In the genomic region with DNA sequence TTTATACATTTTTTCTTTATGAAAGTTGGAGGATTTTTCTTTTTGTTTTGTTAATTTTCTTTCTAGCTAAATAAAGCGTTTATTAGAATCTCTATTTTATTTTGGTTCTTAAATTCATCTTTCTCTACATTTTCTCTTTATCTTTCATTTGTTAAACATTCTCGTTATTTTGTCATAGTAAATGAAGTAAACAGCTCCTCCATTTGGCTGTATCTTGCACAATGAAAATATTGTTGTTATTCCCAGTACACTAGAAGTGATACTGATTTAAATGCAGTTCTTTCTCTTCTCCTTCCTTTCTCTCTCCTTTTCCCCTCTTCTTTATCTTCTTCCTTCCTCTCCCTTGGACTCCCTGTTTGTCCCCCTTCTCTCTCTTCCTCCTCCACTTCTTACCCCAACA, we compare ENCODE assay signal across 18 cellular contexts.
"Had no signal": no experiment of that assay in that cellular context is flagged by ENCODE, and none has a peak within 500 bp of the region (broad histone marks: within the 10 kb centered on the region; RNA-seq: fewer than 3 reads in every experiment).

No MANE protein-coding gene starts in this region.

- H3K36me3 ChIP-seq: neutrophil had no signal

- ATAC-seq: heart right ventricle; left lung; lower lobe of right lung; naive thymus-derived CD4-positive, alpha-beta T cell had no signal

- H3K27me3 ChIP-seq: dorsolateral prefrontal cortex, heart right ventricle, left lung, neutrophil, testis, tibial nerve had no signal

- H3K4me1 Mint-ChIP-seq: central memory CD8-positive, alpha-beta T cell; naive thymus-derived CD4-positive, alpha-beta T cell had no signal

- H3K4me3 ChIP-seq: heart right ventricle, left lung, lower lobe of right lung, testis, tibial nerve had no signal

- H3K9me3 ChIP-seq: heart right ventricle, left lung, lower lobe of right lung, neutrophil, testis, tibial nerve had no signal

- H3K27ac Mint-ChIP-seq: naive thymus-derived CD4-positive, alpha-beta T cell had no signal

- H3K27ac ChIP-seq: heart right ventricle, left lung, lower lobe of right lung, neutrophil, testis, tibial nerve had no signal

- H3K27me3 Mint-ChIP-seq: central memory CD8-positive, alpha-beta T cell; naive thymus-derived CD4-positive, alpha-beta T cell had no signal

- H3K4me1 ChIP-seq: left lung, lower lobe of right lung, testis had no signal

- H3K4me3 Mint-ChIP-seq: central memory CD8-positive, alpha-beta T cell; naive thymus-derived CD4-positive, alpha-beta T cell had no signal

- DNase-seq: cortex of kidney; dorsolateral prefrontal cortex; effector CD8-positive, alpha-beta T cell; foreskin melanocyte; heart right ventricle; islet precursor cell; left lung; lower lobe of right lung; mesenchymal stem cell; naive thymus-derived CD4-positive, alpha-beta T cell; posterior cingulate gyrus; small intestine; stimulated activated CD4-positive, alpha-beta T cell treated with anti-CD3 and anti-CD28 coated beads, Interleukin-12 subunit alpha, Interleukin-12 subunit beta, amount 100 ng/mL, for 4 hours; stimulated activated naive CD4-positive, alpha-beta T cell; testis had no signal
